In genomic region chr14:99513183-99513694, GRCh38 we compare ENCODE assay signal across 24 cellular contexts. TPM values are rescaled to one million over a fixed set of nuclear protein-coding genes. Genes with fewer than 3 reads are reported as not detected.
DNase-seq lines count a peak whose midpoint lies in the region; ATAC-seq and TF ChIP-seq lines count a peak whose summit lies in the region.
"Had no signal": no experiment of that assay in that cellular context is flagged by ENCODE, and none has a peak within 500 bp of the region (broad histone marks: within the 10 kb centered on the region; RNA-seq: fewer than 3 reads in every experiment).

No MANE protein-coding gene starts in this region.

- H2BK15ac ChIP-seq in neuronal stem cell (ENCODE audit: low read length), result no peak overlapping the region

- H4K91ac ChIP-seq in neuronal stem cell (ENCODE audit: low read depth, low read length, poor library complexity), result no peak overlapping the region

- H3K4ac ChIP-seq in neuronal stem cell (ENCODE audit: low read length), result no peak overlapping the region

- no peak overlapping the region for H2AK5ac ChIP-seq in neuronal stem cell (ENCODE audit: low read depth, low read length)

- peaks cover 69% of the 10 kb centered on the region for H3K36me3 Mint-ChIP-seq in effector memory CD8-positive, alpha-beta T cell (ENCODE audit: insufficient read depth)

- no peak for ATAC-seq in heart left ventricle
- no peak for ATAC-seq in left ventricle myocardium superior
- ATAC-seq in effector memory CD8-positive, alpha-beta T cell (replicated peaks), result no peak
- no peak for ATAC-seq in aorta (ENCODE audit: low FRiP score)
- ATAC-seq: mucosa of descending colon had no signal

- peak overlapping the region; percentile 60 to 77 for H3K27ac Mint-ChIP-seq in effector memory CD8-positive, alpha-beta T cell
- H3K27ac Mint-ChIP-seq: dendritic cell treated with granulocyte-macrophage colony-stimulating factor and Interleukin-4, amounts not matched to agents 40 ng/mL and 50 ng/mL, for 4 days; neural progenitor cell had no signal

- no peak overlapping the region for H3K4me3 Mint-ChIP-seq in effector memory CD8-positive, alpha-beta T cell
- H3K4me3 Mint-ChIP-seq: dendritic cell treated with granulocyte-macrophage colony-stimulating factor and Interleukin-4, amounts not matched to agents 40 ng/mL and 50 ng/mL, for 4 days; H9; neural progenitor cell had no signal

- peaks cover 0 to 63% (median 43%) of the 10 kb centered on the region in 9 donors for H3K36me3 ChIP-seq in heart left ventricle
- peaks cover 25 to 79% of the 10 kb centered on the region in 2 donors for H3K36me3 ChIP-seq in neuronal stem cell (replicated peaks in 1 of 2; ENCODE audit: control insufficient read depth in 2 of 2, insufficient read depth in 2 of 2, low read length in 2 of 2)
- H3K36me3 ChIP-seq in aorta (ENCODE audit: control insufficient read depth in 1 of 2, insufficient read depth in 2 of 2, low read length in 1 of 2), result peaks cover 0 to 3% of the 10 kb centered on the region in 2 donors
- H3K36me3 ChIP-seq: breast epithelium, neural progenitor cell had no signal

- no peak overlapping the region for H3K9ac ChIP-seq in neuronal stem cell (ENCODE audit: low read depth, low read length, poor library complexity)
- H3K9ac ChIP-seq: neural progenitor cell had no signal

- H3K9me3 Mint-ChIP-seq in effector memory CD8-positive, alpha-beta T cell, result no peaks in the 10 kb centered on the region
- H3K9me3 Mint-ChIP-seq: dendritic cell treated with granulocyte-macrophage colony-stimulating factor and Interleukin-4, amounts not matched to agents 40 ng/mL and 50 ng/mL, for 4 days; H9; neural progenitor cell had no signal

- no peak overlapping the region for H3K14ac ChIP-seq in neuronal stem cell (ENCODE audit: low read length)

- H3K27me3 ChIP-seq in heart left ventricle (no peaks in the 10 kb centered on the region), neuronal stem cell (ENCODE audit: control insufficient read depth in 3 of 3, insufficient read depth in 3 of 3, low read depth in 1 of 3, low read length in 3 of 3) (no peaks in the 10 kb centered on the region), aorta (ENCODE audit: control insufficient read depth in 1 of 2, insufficient read depth in 2 of 2, low read length in 1 of 2) (no peaks in the 10 kb centered on the region)
- H3K27me3 ChIP-seq: breast epithelium, neural progenitor cell, tibial nerve had no signal

- peak overlapping the region; percentile 19 for H2BK5ac ChIP-seq in neuronal stem cell (ENCODE audit: low read length)

- H3K4me2 ChIP-seq in neuronal stem cell (ENCODE audit: insufficient read depth, low read length, poor library complexity, severe bottlenecking), result no peak overlapping the region
- H3K4me2 ChIP-seq: neural progenitor cell had no signal

- H3K27ac ChIP-seq in heart left ventricle (peak overlapping the region in 1 of 12 donors; percentile 70), neuronal stem cell (replicated peaks; ENCODE audit: low read length) (no peak overlapping the region), aorta (ENCODE audit: low read depth in 1 of 2, low read length in 2 of 2) (no peak overlapping the region)
- H3K27ac ChIP-seq: C4-2B, neural progenitor cell, prostate gland had no signal

- H3K4me3 ChIP-seq in heart left ventricle, result no peak overlapping the region
- no peak overlapping the region for H3K4me3 ChIP-seq in neuronal stem cell (ENCODE audit: low read length in 2 of 2)
- H3K4me3 ChIP-seq in aorta (ENCODE audit: low read length in 2 of 2), result no peak overlapping the region
- H3K4me3 ChIP-seq: breast epithelium, mucosa of descending colon, neural progenitor cell, prostate gland, tibial nerve had no signal

- 89 to 93% (median 91%) methylated on average over 10 to 15 of the region's 15 CpGs for WGBS in heart left ventricle, 4 donors
- no CpG with 5 or more reads among the region's 15 CpGs for WGBS in neuronal stem cell (ENCODE audit: extremely low coverage in 2 of 2, insufficient read length in 2 of 2, insufficient replicate concordance in 1 of 2), 2 donors
- 86% methylated on average over 15 of the region's 15 CpGs for WGBS in aorta, 2 donors

- peaks cover 17% of the 10 kb centered on the region for H3K79me1 ChIP-seq in neuronal stem cell (ENCODE audit: low read depth, low read length)

- H3K27me3 Mint-ChIP-seq in effector memory CD8-positive, alpha-beta T cell, result no peaks in the 10 kb centered on the region

- H3K9me3 ChIP-seq in heart left ventricle (no peaks in the 10 kb centered on the region), neuronal stem cell (replicated peaks in 1 of 2; ENCODE audit: control insufficient read depth in 2 of 2, insufficient read depth in 1 of 2, low read depth in 1 of 2, low read length in 2 of 2) (no peaks in the 10 kb centered on the region), aorta (ENCODE audit: control insufficient read depth, low read length) (no peaks in the 10 kb centered on the region)
- H3K9me3 ChIP-seq: breast epithelium, mucosa of descending colon, prostate gland, tibial nerve had no signal

- H2BK120ac ChIP-seq in neuronal stem cell (ENCODE audit: low read depth, low read length), result no peak overlapping the region

- TF ChIP-seq CTCF in heart left ventricle (IDR thresholded peaks at IDR 0.05), result no peak

- H3K4me1 ChIP-seq in heart left ventricle, result peaks cover 0 to 17% (median 3%) of the 10 kb centered on the region in 12 donors
- no peaks in the 10 kb centered on the region for H3K4me1 ChIP-seq in neuronal stem cell (ENCODE audit: control insufficient read depth in 2 of 2, insufficient read depth in 1 of 2, low read depth in 1 of 2, low read length in 2 of 2)
- H3K4me1 ChIP-seq in aorta (ENCODE audit: control insufficient read depth in 1 of 2, insufficient read depth in 2 of 2, low read length in 2 of 2), result no peaks in the 10 kb centered on the region
- H3K4me1 ChIP-seq: neural progenitor cell, prostate gland had no signal

- intact Hi-C loops in heart left ventricle (cut with DNase I) (loop anchor here in 1 of 10 donors (10.0 kb wide), 1 partner anchor 372 kb away; no protein-coding TSS in a partner anchor), left ventricle myocardium superior (cut with micrococcal nuclease) (no loop called here), aorta (cut with DNase I) (no loop called here)

- TF ChIP-seq POLR2A in heart left ventricle (IDR thresholded peaks at IDR 0.05), result no peak

- no peak overlapping the region for H3K23ac ChIP-seq in neuronal stem cell (ENCODE audit: low read depth, low read length, poor library complexity)

- H3K4me1 Mint-ChIP-seq in effector memory CD8-positive, alpha-beta T cell (ENCODE audit: low read depth in 2 of 2), result peaks cover 0 to 2% of the 10 kb centered on the region in 2 donors

- H2AFZ ChIP-seq in neuronal stem cell (ENCODE audit: low read length), result no peak overlapping the region
- H2AFZ ChIP-seq: neural progenitor cell had no signal

- no peak overlapping the region for H3K18ac ChIP-seq in neuronal stem cell (ENCODE audit: low read length)

- peak in 4 of 5 donors; percentile 19 to 50 (median 22) for DNase-seq in heart left ventricle
- DNase-seq in left ventricle myocardium superior, result no peak
- no peak for DNase-seq in effector memory CD8-positive, alpha-beta T cell
- DNase-seq in neuronal stem cell (ENCODE audit: low spot score), result no peak
- DNase-seq in aorta, result peak; percentile 43 to 67
- DNase-seq in iPS-NIHi7 (ENCODE audit: extremely low spot score), result no peak
- no peak for DNase-seq in GM19238 (ENCODE audit: insufficient read length, low spot score)
- DNase-seq in A172 (ENCODE audit: low spot score), result no peak
- DNase-seq: activated CD4-positive, alpha-beta T cell treated with anti-CD3 and anti-CD28 coated beads, Interleukin-2, amount 50 U/mL, for 48 hours; EL; H9; NCI-H1436 treated with DMSO at 0.1 percent for 48 hours; NCI-H2171; NCI-H748 treated with DMSO at 0.1 percent for 48 hours; small intestine; stimulated activated CD4-positive, alpha-beta T cell treated with anti-CD3 and anti-CD28 coated beads, Interleukin-2, amount 100 ng/mL, for 48 hours; stimulated activated naive CD4-positive, alpha-beta T cell had no signal

- no peak overlapping the region for H4K8ac ChIP-seq in neuronal stem cell (ENCODE audit: low read depth, low read length)

- H2BK12ac ChIP-seq in neuronal stem cell (ENCODE audit: low read length), result no peak overlapping the region

RNA-seq across cellular contexts. Expression of gene CCNK, which starts 32.0 kb away (rescaled TPM):
- 10 to 100 TPM; 11.8 to 35.3 (median 30.2) TPM for total RNA-seq in heart left ventricle
- polyA plus RNA-seq in heart left ventricle, result 10 to 100 TPM in 1 of 2 donors, 1 to 10 TPM in 1; 9.1 to 20.6 TPM
- 37.5 TPM for total RNA-seq in left ventricle myocardium superior
- polyA plus RNA-seq in neuronal stem cell (2013, experiment 1 of 2), result 65.7 TPM
- 63.4 TPM for polyA plus RNA-seq in neuronal stem cell (2013, experiment 2 of 2)
- total RNA-seq in aorta, result 10 to 100 TPM; 40.5 to 40.9 TPM
- 10 to 100 TPM; 11.2 to 12.5 TPM for polyA plus RNA-seq in aorta
- 5.0 and 7.5 TPM in 2 replicates for total RNA-seq in A172 (2014; rRNA removed; shearing (Covaris generic))

RNA-seq across cellular contexts. Expression of gene SETD3, which starts 32.6 kb away (rescaled TPM):
- total RNA-seq in heart left ventricle, result 100 to 1,000 TPM in 4 of 9 donors, 10 to 100 TPM in 5; 80.1 to 130 (median 99.4) TPM
- 10 to 100 TPM; 49.7 to 81.7 TPM for polyA plus RNA-seq in heart left ventricle
- 99.1 TPM for total RNA-seq in left ventricle myocardium superior
- polyA plus RNA-seq in neuronal stem cell (2013, experiment 1 of 2), result 31.6 TPM
- polyA plus RNA-seq in neuronal stem cell (2013, experiment 2 of 2), result 33.6 TPM
- total RNA-seq in aorta, result 10 to 100 TPM; 60.7 to 66.0 TPM
- 10 to 100 TPM; 41.0 to 53.0 TPM for polyA plus RNA-seq in aorta
- 35.2 and 39.0 TPM in 2 replicates for total RNA-seq in A172 (2014; rRNA removed; shearing (Covaris generic))

Comparison
In these comparisons a context has a peak if more than half of its experiments do, and no peak if none do; other contexts are left out.
1. DNase-seq: peak in heart left ventricle (4 of 5) and aorta (2 of 2); none in left ventricle myocardium superior (single experiment), effector memory CD8-positive, alpha-beta T cell (0 of 3), neuronal stem cell (single experiment), iPS-NIHi7 (single experiment), GM19238 (single experiment) and A172 (single experiment).